ENCODE assay signal across 8 cellular contexts in genomic region chr18:74040459-74041332, GRCh38.
DNase-seq lines count a peak whose midpoint lies in the region; ATAC-seq and TF ChIP-seq lines count a peak whose summit lies in the region.

No MANE protein-coding gene starts in this region.

- no peaks in the 10 kb centered on the region for H3K79me2 ChIP-seq in OCI-LY3 (ENCODE audit: low read length)
- no peaks in the 10 kb centered on the region for H3K79me2 ChIP-seq in hepatocyte

- H2AFZ ChIP-seq in OCI-LY3 (ENCODE audit: low read depth, low read length) (peak overlapping the region; percentile 95), hepatocyte (no peak overlapping the region)

- no peaks in the 10 kb centered on the region for H3K9me3 Mint-ChIP-seq in activated T-cell treated with anti-CD3 and anti-CD28 coated beads, Interleukin-2, amount 50 U/mL, for 72 hours

- no peak overlapping the region for H3K9ac ChIP-seq in OCI-LY3 (ENCODE audit: low read length)

- 0 out of 2 replicates have a peak, but pooled peaks cover 3% of the 10 kb centered on the region for H3K27me3 ChIP-seq in OCI-LY3 (ENCODE audit: low read depth, low read length)
- H3K27me3 ChIP-seq in hepatocyte = no peaks in the 10 kb centered on the region

- no peak overlapping the region for H3K4me3 Mint-ChIP-seq in activated T-cell treated with anti-CD3 and anti-CD28 coated beads, Interleukin-2, amount 50 U/mL, for 72 hours

- in situ Hi-C loops in ACHN (cut with HindIII; ENCODE audit: low pct_ligation_motif_present, low pct_unique_long_range_greater_than_20kb, low sequenced_read_pairs) = no loop called here

- no peaks in the 10 kb centered on the region for H3K36me3 Mint-ChIP-seq in activated T-cell treated with anti-CD3 and anti-CD28 coated beads, Interleukin-2, amount 50 U/mL, for 72 hours (ENCODE audit: insufficient read depth in 2 of 2)

- H3K4me1 ChIP-seq in OCI-LY3 (ENCODE audit: low read length) (peaks cover 8% of the 10 kb centered on the region), hepatocyte (ENCODE audit: insufficient read depth) (no peaks in the 10 kb centered on the region)

- H3K4me3 ChIP-seq in OCI-LY3 (ENCODE audit: low read length) (no peak overlapping the region), hepatocyte (no peak overlapping the region)

- DNase-seq in ACHN (peak; percentile 35), hepatocyte (ENCODE audit: low spot score) (peak; percentile 68)
- DNase-seq in activated T-cell treated with anti-CD3 and anti-CD28 coated beads, Interleukin-2, amount 50 U/mL, for 72 hours = peak; percentile 77 to 81
- peak; percentile 43 to 49 for DNase-seq in stimulated activated CD8-positive, alpha-beta memory T cell treated with anti-CD3 and anti-CD28 coated beads, Interleukin-15, amount 100 ng/mL, for 48 hours (ENCODE audit: low read depth in 2 of 2)

- ATAC-seq in GM18498 (IDR thresholded peaks at IDR 0.05; ENCODE audit: unreplicated experiment) = peak; percentile 74
- ATAC-seq in HG02870 (IDR thresholded peaks at IDR 0.05; ENCODE audit: unreplicated experiment) = peak; percentile 91
- ATAC-seq in activated T-cell treated with anti-CD3 and anti-CD28 coated beads, Interleukin-2, amount 50 U/mL, for 72 hours (replicated peaks in 1 of 2) = peak; percentile 93 to 94
- no peak for ATAC-seq in HG03025 (IDR thresholded peaks at IDR 0.05; ENCODE audit: low FRiP score, unreplicated experiment)

- TF ChIP-seq CTCF in OCI-LY3 (IDR thresholded peaks at IDR 0.05; ENCODE audit: low read depth, low read length) = peak; percentile 95
- TF ChIP-seq CTCF in hepatocyte (IDR thresholded peaks at IDR 0.05; ENCODE audit: poor library complexity) = peak; percentile 61

- H3K9me3 ChIP-seq in OCI-LY3 (ENCODE audit: insufficient read depth, low read length) (no peaks in the 10 kb centered on the region), hepatocyte (ENCODE audit: low read depth) (no peaks in the 10 kb centered on the region)

- WGBS in hepatocyte (ENCODE audit: low lambda C conversion rate, missing lambda C conversion rate) = 68% methylated on average over 20 of the region's 20 CpGs

- H3K27ac ChIP-seq in OCI-LY3 (ENCODE audit: low read length) (no peak overlapping the region), hepatocyte (no peak overlapping the region)

- H3K4me2 ChIP-seq in OCI-LY3 (ENCODE audit: low read length) (peak overlapping the region; percentile 11; the same call in 1 of the 2 replicates), hepatocyte (no peak overlapping the region)

- no peak overlapping the region for H3K27ac Mint-ChIP-seq in activated T-cell treated with anti-CD3 and anti-CD28 coated beads, Interleukin-2, amount 50 U/mL, for 72 hours

- H3K36me3 ChIP-seq in OCI-LY3 (replicated peaks; ENCODE audit: low read depth, low read length) (no peaks in the 10 kb centered on the region), hepatocyte (replicated peaks; ENCODE audit: insufficient read depth, low read depth) (no peaks in the 10 kb centered on the region)

- H3K27me3 Mint-ChIP-seq in activated T-cell treated with anti-CD3 and anti-CD28 coated beads, Interleukin-2, amount 50 U/mL, for 72 hours (ENCODE audit: low read depth) = no peaks in the 10 kb centered on the region

- no peaks in the 10 kb centered on the region for H3K9me2 ChIP-seq in hepatocyte (replicated peaks; ENCODE audit: insufficient read depth)

- H4K20me1 ChIP-seq in OCI-LY3 (ENCODE audit: insufficient read depth, low read length) (no peaks in the 10 kb centered on the region), hepatocyte (ENCODE audit: insufficient read depth, poor library complexity, severe bottlenecking) (no peaks in the 10 kb centered on the region)

- no peaks in the 10 kb centered on the region for H3K4me1 Mint-ChIP-seq in activated T-cell treated with anti-CD3 and anti-CD28 coated beads, Interleukin-2, amount 50 U/mL, for 72 hours (ENCODE audit: low read depth)
